ENCODE assay signal across 20 cellular contexts in the genomic region with DNA sequence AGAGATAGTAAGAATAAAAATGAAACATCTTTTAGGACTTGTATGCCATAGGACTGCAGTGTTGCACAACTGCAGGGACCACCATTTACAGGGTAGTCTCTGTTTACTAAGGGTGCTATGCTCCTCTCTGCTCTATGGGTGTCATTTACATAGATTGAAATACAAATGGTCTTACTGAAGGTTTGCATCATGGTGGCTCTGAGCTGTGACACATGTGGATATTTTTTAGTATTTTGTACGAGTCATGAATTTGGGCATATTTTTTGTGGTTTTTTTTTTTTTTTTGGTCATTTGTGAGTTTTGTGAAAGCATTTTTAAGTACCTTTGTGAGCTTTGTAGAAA. TPM values are rescaled to one million over a fixed set of nuclear protein-coding genes. Genes with fewer than 3 reads are reported as not detected.
DNase-seq lines count a peak whose midpoint lies in the region; ATAC-seq, FAIRE-seq and TF ChIP-seq lines count a peak whose summit lies in the region.
"Had no signal": no experiment of that assay in that cellular context is flagged by ENCODE, and none has a peak within 500 bp of the region (broad histone marks: within the 10 kb centered on the region; RNA-seq: fewer than 3 reads in every experiment).

No MANE protein-coding gene starts in this region.

- H3K9me3 Mint-ChIP-seq in activated T-cell treated with anti-CD3 and anti-CD28 coated beads, Interleukin-2, amount 50 U/mL, for 72 hours: no peaks in the 10 kb centered on the region
- no peaks in the 10 kb centered on the region for H3K9me3 Mint-ChIP-seq in activated T-cell treated with anti-CD3 and anti-CD28 coated beads, Interleukin-2, amount 50 U/mL, for 4 hours

- H2BK120ac ChIP-seq in H1 (replicated peaks; ENCODE audit: low read depth, low read length): no peak overlapping the region

- no peak overlapping the region for H3K4ac ChIP-seq in H1 (replicated peaks; ENCODE audit: insufficient read length, low read depth, low read length)

- WGBS in H1 (ENCODE audit: extremely low coverage in 1 of 2, insufficient coverage in 1 of 2, insufficient read length in 1 of 2, insufficient replicate concordance in 2 of 2, low coverage in 1 of 2, low lambda C conversion rate in 2 of 2, missing lambda C conversion rate in 1 of 2), 2 experiments: 70% methylated on average over 1 of the region's 1 CpG; no CpG with 5 or more reads in 1 of the 2 experiments

- no peaks in the 10 kb centered on the region for H3K23me2 ChIP-seq in H1 (ENCODE audit: low read depth, low read length)

- no peak overlapping the region for H2BK20ac ChIP-seq in H1 (ENCODE audit: low read length)

- no peaks in the 10 kb centered on the region for H3K27me3 ChIP-seq in H1 (replicated peaks in 1 of 4; ENCODE audit: control insufficient read depth in 3 of 4, extremely low read depth in 1 of 4, insufficient read depth in 3 of 4, low read length in 3 of 4)
- H3K27me3 ChIP-seq: BLaER1 had no signal

- CTCF ChIA-PET in H1 (lab: Charles Lee; ENCODE audit: partially characterized antibody): interaction anchor here (0.6 kb wide), 1 partner anchor 25 kb away, joined by 3 read pairs; no protein-coding TSS in a partner anchor

- H4K5ac ChIP-seq in H1 (ENCODE audit: insufficient read length, low read depth, low read length): no peak overlapping the region

- H3K27ac ChIP-seq in H1 (ENCODE audit: low read depth, low read length): no peak overlapping the region
- H3K27ac ChIP-seq: A549, BLaER1, SK-N-MC had no signal

- H3K36me3 Mint-ChIP-seq in activated T-cell treated with anti-CD3 and anti-CD28 coated beads, Interleukin-2, amount 50 U/mL, for 72 hours (ENCODE audit: insufficient read depth in 2 of 2): peaks cover 5 to 11% of the 10 kb centered on the region in 2 donors
- H3K36me3 Mint-ChIP-seq in activated T-cell treated with anti-CD3 and anti-CD28 coated beads, Interleukin-2, amount 50 U/mL, for 4 hours (ENCODE audit: insufficient read depth): peaks cover 32% of the 10 kb centered on the region

- no peak overlapping the region for H2BK12ac ChIP-seq in H1 (ENCODE audit: low read depth, low read length)

- peak; percentile 81 to 88 for ATAC-seq in activated T-cell treated with anti-CD3 and anti-CD28 coated beads, Interleukin-2, amount 50 U/mL, for 72 hours (replicated peaks in 1 of 2)
- ATAC-seq in activated T-cell treated with anti-CD3 and anti-CD28 coated beads, Interleukin-2, amount 50 U/mL, for 4 hours: no peak
- ATAC-seq in HG02852 (IDR thresholded peaks at IDR 0.05; ENCODE audit: unreplicated experiment) (no peak), GM18873 (IDR thresholded peaks at IDR 0.05; ENCODE audit: low FRiP score, unreplicated experiment) (no peak)
- ATAC-seq: A549 had no signal

- H3K9ac ChIP-seq in H1 (replicated peaks in 1 of 4; ENCODE audit: extremely low read depth in 1 of 4, low read depth in 3 of 4, low read length in 3 of 4): no peak overlapping the region
- H3K9ac ChIP-seq: BLaER1 had no signal

- H4K20me1 ChIP-seq in H1 (replicated peaks in 1 of 2; ENCODE audit: control insufficient read depth in 1 of 2, insufficient read depth in 2 of 2, low read length in 2 of 2): peaks cover 0 to 2% of the 10 kb centered on the region in 2 experiments

- no peak for TF ChIP-seq EP300 in H1 (IDR thresholded peaks at IDR 0.05; ENCODE audit: borderline replicate concordance in 1 of 2, low read depth in 2 of 2, low read length in 2 of 2)

- TF ChIP-seq POLR2A in H1 (IDR thresholded peaks at IDR 0.05; ENCODE audit: control extremely low read depth in 1 of 2, low read depth in 2 of 2, low read length in 2 of 2): no peak

- no peak overlapping the region for H4K8ac ChIP-seq in H1 (ENCODE audit: extremely low read depth, insufficient read depth, low read length)

- H3K9me3 ChIP-seq in H1 (ENCODE audit: insufficient read depth in 2 of 2, low read depth in 1 of 2, low read length in 1 of 2): no peaks in the 10 kb centered on the region
- H3K9me3 ChIP-seq: A549, BLaER1 had no signal

- H2BK5ac ChIP-seq in H1 (ENCODE audit: low read depth, low read length): no peak overlapping the region

- H3K4me3 ChIP-seq in H1 (ENCODE audit: extremely low read depth in 1 of 4, insufficient read depth in 2 of 4, low read depth in 3 of 4, low read length in 4 of 4): peak overlapping the region in 1 of 4 experiments; percentile 4; a peak in 1 of 8 replicates
- H3K4me3 ChIP-seq: A549, BLaER1, SK-N-MC had no signal

- H3K79me2 ChIP-seq in H1 (ENCODE audit: control insufficient read depth in 1 of 2, insufficient read depth in 2 of 2, low read length in 2 of 2): peaks cover 0 to 27% of the 10 kb centered on the region in 2 experiments; a peak in 1 of 4 replicates

- peak overlapping the region in 1 of 2 donors; percentile 28 for H3K4me3 Mint-ChIP-seq in activated T-cell treated with anti-CD3 and anti-CD28 coated beads, Interleukin-2, amount 50 U/mL, for 72 hours
- no peak overlapping the region for H3K4me3 Mint-ChIP-seq in activated T-cell treated with anti-CD3 and anti-CD28 coated beads, Interleukin-2, amount 50 U/mL, for 4 hours
- H3K4me3 Mint-ChIP-seq: CD4-positive, alpha-beta memory T cell had no signal

- H3K4me1 Mint-ChIP-seq in activated T-cell treated with anti-CD3 and anti-CD28 coated beads, Interleukin-2, amount 50 U/mL, for 72 hours (ENCODE audit: low read depth): peaks cover 26% of the 10 kb centered on the region
- H3K4me1 Mint-ChIP-seq in activated T-cell treated with anti-CD3 and anti-CD28 coated beads, Interleukin-2, amount 50 U/mL, for 4 hours (ENCODE audit: low read depth): peaks cover 17% of the 10 kb centered on the region

- no peak overlapping the region for H2BK15ac ChIP-seq in H1 (ENCODE audit: low read length)

- TF ChIP-seq CTCF in H1 (IDR thresholded peaks at IDR 0.05; ENCODE audit: control extremely low read depth in 1 of 3, insufficient read depth in 1 of 3, low read depth in 1 of 3, low read length in 3 of 3): no peak

- FAIRE-seq in H1 (lab: Jason Lieb, UNC): no peak
- FAIRE-seq: A549 had no signal

- H3K14ac ChIP-seq in H1 (ENCODE audit: insufficient read length): no peak overlapping the region

- H3K23ac ChIP-seq in H1 (ENCODE audit: insufficient read length): no peak overlapping the region

- H3K79me1 ChIP-seq in H1 (ENCODE audit: low read depth, low read length): 0 out of 2 replicates have a peak, but pooled peaks cover 2% of the 10 kb centered on the region

- H3K18ac ChIP-seq in H1 (ENCODE audit: extremely low read depth, low read length): no peak overlapping the region

- no peaks in the 10 kb centered on the region for H3K36me3 ChIP-seq in H1 (ENCODE audit: control insufficient read depth in 2 of 4, insufficient read depth in 4 of 4, low read length in 3 of 4)

- no peak for TF ChIP-seq RAD21 in H1 (IDR thresholded peaks at IDR 0.05 in 1 of 2, conservative IDR thresholded peaks at IDR 0.05 in 1 of 2; ENCODE audit: low read depth in 2 of 2, low read length in 2 of 2)

- peak overlapping the region; percentile 91 for H3K27ac Mint-ChIP-seq in activated T-cell treated with anti-CD3 and anti-CD28 coated beads, Interleukin-2, amount 50 U/mL, for 72 hours

- no peak for DNase-seq in activated T-cell treated with anti-CD3 and anti-CD28 coated beads, Interleukin-2, amount 50 U/mL, for 72 hours
- no peak for DNase-seq in activated T-cell treated with anti-CD3 and anti-CD28 coated beads, Interleukin-2, amount 50 U/mL, for 4 hours
- DNase-seq in HCEC 1CT (peak; percentile 24), H1 (ENCODE audit: low read depth in 1 of 2, low spot score in 2 of 2) (no peak), stromal cell of bone marrow (ENCODE audit: low read depth) (peak; percentile 9), H4 (ENCODE audit: low spot score) (no peak)
- DNase-seq: Calu3; CD4-positive, alpha-beta memory T cell; MV-4-11; NCI-H187; NCI-H2107; NCI-H510A; NCI-H748 treated with DMSO at 0.1 percent for 48 hours; OCI-M1; SHP77 had no signal

- no peak overlapping the region for H2AK5ac ChIP-seq in H1 (ENCODE audit: low read depth, low read length)

- peaks cover 0 to 2% (median 0%) of the 10 kb centered on the region in 4 experiments; a peak in 1 of 7 replicates for H3K4me1 ChIP-seq in H1 (replicated peaks in 1 of 4; ENCODE audit: control insufficient read depth in 3 of 4, insufficient read depth in 4 of 4, low read length in 3 of 4)
- H3K4me1 ChIP-seq: A549, BLaER1 had no signal

- peak overlapping the region in 1 of 2 experiments; percentile 7; a peak in 2 of 4 replicates for H3K4me2 ChIP-seq in H1 (ENCODE audit: insufficient read depth in 1 of 2, low read depth in 2 of 2, low read length in 2 of 2)
- H3K4me2 ChIP-seq: A549, BLaER1 had no signal

- H3K56ac ChIP-seq in H1 (replicated peaks; ENCODE audit: insufficient read length, low read depth, low read length): no peak overlapping the region

- POLR2A ChIA-PET in H1 (lab: Charles Lee; ENCODE audit: partially characterized antibody): interaction anchor here (1.1 kb wide), 1 partner anchor 1421 kb away, joined by 3 read pairs; no protein-coding TSS in a partner anchor

- no peaks in the 10 kb centered on the region for H3K27me3 Mint-ChIP-seq in activated T-cell treated with anti-CD3 and anti-CD28 coated beads, Interleukin-2, amount 50 U/mL, for 72 hours (ENCODE audit: low read depth)
- no peaks in the 10 kb centered on the region for H3K27me3 Mint-ChIP-seq in activated T-cell treated with anti-CD3 and anti-CD28 coated beads, Interleukin-2, amount 50 U/mL, for 4 hours (ENCODE audit: low read depth)
- H3K27me3 Mint-ChIP-seq: CD4-positive, alpha-beta memory T cell had no signal

- no peak overlapping the region for H4K91ac ChIP-seq in H1 (replicated peaks; ENCODE audit: insufficient read length, low read length)

- H2AFZ ChIP-seq in H1 (ENCODE audit: low read length): no peak overlapping the region

TF ChIP-seq in H1, 55 proteins besides CTCF, POLR2A, EP300 and RAD21:
- TF ChIP-seq KDM5A (IDR thresholded peaks at IDR 0.05; ENCODE audit: low read length) (no peak), CEBPB (IDR thresholded peaks at IDR 0.05; ENCODE audit: low read depth, low read length) (peak; percentile 82)
TF ChIP-seq in H1: peak in this region for 1.

RNA-seq across cellular contexts. Expression of a gene that starts 47.4 kb away (rescaled TPM):
- total RNA-seq in activated T-cell treated with anti-CD3 and anti-CD28 coated beads, Interleukin-2, amount 50 U/mL, for 72 hours: 10 to 100 TPM; 56.2 to 58.5 TPM
- total RNA-seq in activated T-cell treated with anti-CD3 and anti-CD28 coated beads, Interleukin-2, amount 50 U/mL, for 4 hours: 10 to 100 TPM; 34.5 to 38.2 (median 38.1) TPM
- 54.8 and 58.9 TPM in 2 replicates for total RNA-seq in H1 (2021; fragmentation: NEBNext Ultra II Directional; extraction: Animal tissue kit (Norgen Biotek cat#: 25700))
- 10.6 and 11.3 TPM in 2 replicates for polyA plus RNA-seq in H1 (2011; rRNA removed)
- polyA plus RNA-seq in H1 (2011; cell fraction: cytosol; rRNA removed): 15.9 TPM
- polyA plus RNA-seq in H1 (2011; cell fraction: nucleus; rRNA removed): 32.5 TPM
- polyA plus RNA-seq in H1 (2012, experiment 1 of 2): 14.2 to 23.8 TPM (median 20.7 TPM) in 4 replicates
- polyA plus RNA-seq in H1 (2012, experiment 2 of 2): 1.4 TPM
- 31.9 TPM for polyA plus RNA-seq in H1 (2013, experiment 1 of 2)
- 29.6 TPM for polyA plus RNA-seq in H1 (2013, experiment 2 of 2)
- 30.9 and 37.0 TPM in 2 replicates for polyA minus RNA-seq in H1 (2011; rRNA and poly(A)+ RNA removed)
- 35.1 TPM for polyA minus RNA-seq in H1 (2011; cell fraction: cytosol; rRNA and poly(A)+ RNA removed)
- polyA minus RNA-seq in H1 (2011; cell fraction: nucleus; rRNA and poly(A)+ RNA removed): 89.4 TPM
- total RNA-seq in H4 (2014; rRNA removed; shearing (Covaris generic)): 34.8 and 45.6 TPM in 2 replicates

Comparison
In these comparisons a context has a peak if more than half of its experiments do, and no peak if none do; other contexts are left out.
1. ATAC-seq: peak in activated T-cell treated with anti-CD3 and anti-CD28 coated beads, Interleukin-2, amount 50 U/mL, for 72 hours (2 of 2); none in activated T-cell treated with anti-CD3 and anti-CD28 coated beads, Interleukin-2, amount 50 U/mL, for 4 hours (0 of 2), HG02852 (single experiment) and GM18873 (single experiment).
2. DNase-seq: peak in HCEC 1CT (single experiment) and stromal cell of bone marrow (single experiment); none in activated T-cell treated with anti-CD3 and anti-CD28 coated beads, Interleukin-2, amount 50 U/mL, for 72 hours (0 of 2), activated T-cell treated with anti-CD3 and anti-CD28 coated beads, Interleukin-2, amount 50 U/mL, for 4 hours (single experiment), H1 (0 of 2) and H4 (single experiment).